Comparison of ENCODE assay signal across 21 cellular contexts in the genomic region with DNA sequence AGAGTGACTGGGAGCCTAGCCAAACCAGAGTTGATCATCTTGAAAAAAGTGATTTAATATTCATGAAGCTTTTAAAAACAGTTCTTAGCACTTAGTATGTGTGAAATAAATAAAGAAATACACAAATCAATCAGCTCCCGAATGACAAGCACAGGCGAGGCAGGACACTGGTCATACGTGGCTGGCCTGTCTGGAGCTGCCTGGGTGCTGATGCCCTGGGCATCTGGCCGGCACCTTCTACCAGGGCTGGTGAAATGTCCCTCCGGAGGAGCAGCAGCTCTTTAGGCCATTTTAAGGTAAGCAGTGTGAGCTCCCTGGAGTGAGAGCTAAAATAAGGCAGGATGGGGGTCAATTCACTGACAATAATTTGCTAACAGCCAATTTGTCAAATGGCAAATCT. TPM values are rescaled to one million over a fixed set of nuclear protein-coding genes. Genes with fewer than 3 reads are reported as not detected.
DNase-seq lines count a peak whose midpoint lies in the region; ATAC-seq and TF ChIP-seq lines count a peak whose summit lies in the region.
"Had no signal": no experiment of that assay in that cellular context is flagged by ENCODE, and none has a peak within 500 bp of the region (broad histone marks: within the 10 kb centered on the region; RNA-seq: fewer than 3 reads in every experiment).

No MANE protein-coding gene starts in this region.

- ATAC-seq in lower lobe of right lung: no peak
- ATAC-seq in upper lobe of right lung: no peak
- no peak for ATAC-seq in GM19455 (IDR thresholded peaks at IDR 0.05; ENCODE audit: unreplicated experiment)
- ATAC-seq: CD8-positive, alpha-beta T cell; HCT116 had no signal

- peak overlapping the region; percentile 95 for H3K27ac ChIP-seq in RWPE1
- peak overlapping the region; percentile 34 to 46 for H3K27ac ChIP-seq in ascending aorta
- peak overlapping the region; percentile 14 for H3K27ac ChIP-seq in lower lobe of right lung
- H3K27ac ChIP-seq in upper lobe of right lung: no peak overlapping the region
- H3K27ac ChIP-seq: C4-2B had no signal

- CTCF ChIA-PET in RWPE1 (lab: Yijun Ruan, JAX): interaction anchor here (0.7 kb wide), 1 partner anchor 9 kb away, joined by 5 read pairs; no protein-coding TSS in a partner anchor

- DNase-seq in RWPE1 (ENCODE audit: low spot score) (no peak), ascending aorta (ENCODE audit: low spot score in 2 of 2) (no peak), lower lobe of right lung (peak; percentile 30), upper lobe of right lung (peak; percentile 29), GM03348 (ENCODE audit: low spot score) (no peak)
- DNase-seq in stimulated activated CD4-positive, alpha-beta T cell treated with anti-CD3 and anti-CD28 coated beads, Interleukin-4, amount 100 ng/mL, for 1 hour: no peak
- DNase-seq: Caco-2; CD8-positive, alpha-beta T cell; GF-D8; Karpas-422; NCI-H1092; NCI-H1417 treated with DMSO at 0.1 percent for 48 hours; NCI-H1694 treated with DMSO at 0.1 percent for 48 hours; NCI-H2081; NCI-H2227 treated with DMSO at 0.1 percent for 48 hours; NCI-H510A; RPMI8226; SHP77 had no signal

- H3K4me3 ChIP-seq in ascending aorta: no peak overlapping the region
- no peak overlapping the region for H3K4me3 ChIP-seq in lower lobe of right lung
- no peak overlapping the region for H3K4me3 ChIP-seq in upper lobe of right lung

- H3K9me3 ChIP-seq in ascending aorta (no peaks in the 10 kb centered on the region), lower lobe of right lung (no peaks in the 10 kb centered on the region), upper lobe of right lung (no peaks in the 10 kb centered on the region)
- H3K9me3 ChIP-seq: Caco-2 had no signal

- no peak for TF ChIP-seq CTCF in RWPE1 (conservative IDR thresholded peaks at IDR 0.05; ENCODE audit: low read depth)
- no peak for TF ChIP-seq CTCF in ascending aorta (IDR thresholded peaks at IDR 0.05)
- no peak for TF ChIP-seq CTCF in lower lobe of right lung (IDR thresholded peaks at IDR 0.05)
- no peak for TF ChIP-seq CTCF in upper lobe of right lung (IDR thresholded peaks at IDR 0.05)

- H3K36me3 ChIP-seq in ascending aorta (peaks cover 0 to 4% of the 10 kb centered on the region in 2 donors), lower lobe of right lung (peaks cover 56% of the 10 kb centered on the region), upper lobe of right lung (peaks cover 35% of the 10 kb centered on the region)

- POLR2A ChIA-PET in RWPE1 (lab: Yijun Ruan, JAX; ENCODE audit: low non-redundant PET): no interaction called here

- H3K4me1 ChIP-seq in ascending aorta: peaks cover 9 to 21% of the 10 kb centered on the region in 2 donors
- H3K4me1 ChIP-seq in lower lobe of right lung: peaks cover 30% of the 10 kb centered on the region
- peaks cover 33% of the 10 kb centered on the region for H3K4me1 ChIP-seq in upper lobe of right lung

- intact Hi-C loops in ascending aorta (cut with DNase I): loop anchor here (5.0 kb wide), 2 partner anchors 59 to 449 kb away; no protein-coding TSS in a partner anchor
- intact Hi-C loops in lower lobe of right lung (cut with DNase I): no loop called here
- intact Hi-C loops in upper lobe of right lung (cut with DNase I): no loop called here

- H3K27me3 ChIP-seq in ascending aorta (no peaks in the 10 kb centered on the region), lower lobe of right lung (ENCODE audit: low read depth) (no peaks in the 10 kb centered on the region), upper lobe of right lung (no peaks in the 10 kb centered on the region)

RNA-seq across cellular contexts. Expression of a gene that starts 23.7 kb away (rescaled TPM):
- total RNA-seq in ascending aorta (24.8 TPM), lower lobe of right lung (28.5 TPM), upper lobe of right lung (36.7 TPM)

Comparison
In these comparisons a context has a peak if more than half of its experiments do, and no peak if none do; other contexts are left out.
1. DNase-seq: peak in lower lobe of right lung (single experiment) and upper lobe of right lung (single experiment); none in RWPE1 (single experiment), ascending aorta (0 of 2), GM03348 (single experiment) and stimulated activated CD4-positive, alpha-beta T cell treated with anti-CD3 and anti-CD28 coated beads, Interleukin-4, amount 100 ng/mL, for 1 hour (single experiment).